21 cellular contexts compared by ENCODE assay signal in genomic region chr11:105070221-105070789, GRCh38. TPM values are rescaled to one million over a fixed set of nuclear protein-coding genes. Genes with fewer than 3 reads are reported as not detected.
DNase-seq lines count a peak whose midpoint lies in the region; ATAC-seq, FAIRE-seq and TF ChIP-seq lines count a peak whose summit lies in the region.
"Had no signal": no experiment of that assay in that cellular context is flagged by ENCODE, and none has a peak within 500 bp of the region (broad histone marks: within the 10 kb centered on the region; RNA-seq: fewer than 3 reads in every experiment).

No MANE protein-coding gene starts in this region.

- peaks cover 20% of the 10 kb centered on the region for H3K4me1 Mint-ChIP-seq in activated T-cell treated with anti-CD3 and anti-CD28 coated beads, Interleukin-2, amount 50 U/mL, for 24 hours (ENCODE audit: low read depth)
- peaks cover 36% of the 10 kb centered on the region for H3K4me1 Mint-ChIP-seq in activated CD4-positive, alpha-beta memory T cell treated with anti-CD3 and anti-CD28 coated beads for 36 hours (ENCODE audit: low read depth)
- H3K4me1 Mint-ChIP-seq: activated B cell treated with CpG ODN at 0.5 μM for 24 hours had no signal

- peak overlapping the region; percentile 73 for H3K27ac Mint-ChIP-seq in activated T-cell treated with anti-CD3 and anti-CD28 coated beads, Interleukin-2, amount 50 U/mL, for 24 hours
- H3K27ac Mint-ChIP-seq in activated CD4-positive, alpha-beta memory T cell treated with anti-CD3 and anti-CD28 coated beads for 36 hours = peak overlapping the region; percentile 50
- H3K27ac Mint-ChIP-seq: activated B cell treated with CpG ODN at 0.5 μM for 24 hours, HFFc6 had no signal

- H2AFZ ChIP-seq in DND-41 (ENCODE audit: low read depth, low read length) (no peak overlapping the region), keratinocyte (ENCODE audit: control insufficient read depth, low read length) (no peak overlapping the region)

- intact Hi-C loops in activated CD4-positive, alpha-beta memory T cell treated with anti-CD3 and anti-CD28 coated beads for 36 hours (cut with micrococcal nuclease) = loop anchor here (2.0 kb wide), 2 partner anchors 16 to 24 kb away; no protein-coding TSS in a partner anchor
- intact Hi-C loops in left lung (cut with DNase I) = no loop called here

- H3K36me3 ChIP-seq in DND-41 (ENCODE audit: insufficient read depth, low read length) (no peaks in the 10 kb centered on the region), keratinocyte (ENCODE audit: control insufficient read depth in 2 of 2, extremely low read depth in 1 of 2, insufficient read depth in 2 of 2, low read length in 2 of 2) (no peaks in the 10 kb centered on the region), left lung (no peaks in the 10 kb centered on the region), Peyer's patch (no peaks in the 10 kb centered on the region)
- H3K36me3 ChIP-seq: colonic mucosa, left ventricle myocardium inferior, vagina had no signal

- peak; percentile 74 for ATAC-seq in DND-41 (ENCODE audit: insufficient read depth, low read depth)
- ATAC-seq in left lung = no peak
- ATAC-seq in GM21786 (IDR thresholded peaks at IDR 0.05; ENCODE audit: unreplicated experiment) = no peak
- ATAC-seq: right cardiac atrium had no signal

- POLR2A ChIA-PET in activated CD4-positive, alpha-beta memory T cell treated with anti-CD3 and anti-CD28 coated beads for 36 hours (lab: Charles Lee) = no interaction called here

- TF ChIP-seq CTCF in DND-41 (IDR thresholded peaks at IDR 0.05; ENCODE audit: borderline replicate concordance, extremely low read depth, low read length, poor library complexity, severe bottlenecking) (no peak), keratinocyte (optimal IDR thresholded peaks at IDR 0.05 in 1 of 3, IDR thresholded peaks at IDR 0.05 in 1 of 3, conservative IDR thresholded peaks at IDR 0.05 in 1 of 3; ENCODE audit: extremely low read depth in 1 of 3, insufficient read depth in 2 of 3, low read length in 3 of 3) (no peak), left lung (IDR thresholded peaks at IDR 0.05) (no peak), Peyer's patch (IDR thresholded peaks at IDR 0.05) (no peak)

- peaks cover 9% of the 10 kb centered on the region for H3K4me1 ChIP-seq in DND-41 (ENCODE audit: insufficient read depth, low read length)
- peaks cover 11% of the 10 kb centered on the region for H3K4me1 ChIP-seq in keratinocyte (ENCODE audit: control insufficient read depth, extremely low read depth, insufficient read depth, low read length)
- H3K4me1 ChIP-seq in left lung = peaks cover 0 to 6% of the 10 kb centered on the region in 2 donors
- no peaks in the 10 kb centered on the region for H3K4me1 ChIP-seq in Peyer's patch
- H3K4me1 ChIP-seq: colonic mucosa, left ventricle myocardium inferior, vagina had no signal

- dilution Hi-C loops in keratinocyte (cut with MboI; ENCODE audit: extremely low pct_ligation_motif_present, low sequenced_read_pairs) = no loop called here

- H3K27me3 ChIP-seq in DND-41 (ENCODE audit: insufficient read depth, low read length, poor library complexity) (no peaks in the 10 kb centered on the region), keratinocyte (ENCODE audit: control insufficient read depth, extremely low read depth, insufficient read depth, low read length) (no peaks in the 10 kb centered on the region), left lung (no peaks in the 10 kb centered on the region), Peyer's patch (no peaks in the 10 kb centered on the region)
- H3K27me3 ChIP-seq: colonic mucosa, vagina had no signal

- H3K79me2 ChIP-seq in DND-41 (ENCODE audit: insufficient read depth, low read length) = no peaks in the 10 kb centered on the region
- H3K79me2 ChIP-seq in keratinocyte (ENCODE audit: control insufficient read depth, insufficient read depth, low read length) = no peaks in the 10 kb centered on the region

- H3K9ac ChIP-seq in DND-41 (ENCODE audit: low read depth, low read length) (no peak overlapping the region), keratinocyte (ENCODE audit: control insufficient read depth, extremely low read depth, insufficient read depth, low read length) (no peak overlapping the region)

- H3K4me2 ChIP-seq in DND-41 (ENCODE audit: insufficient read depth, low read length) = no peak overlapping the region
- peak overlapping the region; percentile 83 for H3K4me2 ChIP-seq in keratinocyte (ENCODE audit: control insufficient read depth, extremely low read depth, insufficient read depth, low read depth, low read length)

- no peaks in the 10 kb centered on the region for H3K27me3 Mint-ChIP-seq in activated T-cell treated with anti-CD3 and anti-CD28 coated beads, Interleukin-2, amount 50 U/mL, for 24 hours
- H3K27me3 Mint-ChIP-seq in activated CD4-positive, alpha-beta memory T cell treated with anti-CD3 and anti-CD28 coated beads for 36 hours = no peaks in the 10 kb centered on the region
- H3K27me3 Mint-ChIP-seq: activated B cell treated with CpG ODN at 0.5 μM for 24 hours had no signal

- CTCF ChIA-PET in activated CD4-positive, alpha-beta memory T cell treated with anti-CD3 and anti-CD28 coated beads for 36 hours (lab: Charles Lee) = no interaction called here

- no peak for TF ChIP-seq POLR2A in Peyer's patch (IDR thresholded peaks at IDR 0.05)

- H3K36me3 Mint-ChIP-seq in activated T-cell treated with anti-CD3 and anti-CD28 coated beads, Interleukin-2, amount 50 U/mL, for 24 hours (ENCODE audit: low read depth) = no peaks in the 10 kb centered on the region
- no peaks in the 10 kb centered on the region for H3K36me3 Mint-ChIP-seq in activated CD4-positive, alpha-beta memory T cell treated with anti-CD3 and anti-CD28 coated beads for 36 hours

- peak overlapping the region; percentile 56 for H3K4me3 Mint-ChIP-seq in activated T-cell treated with anti-CD3 and anti-CD28 coated beads, Interleukin-2, amount 50 U/mL, for 24 hours
- peak overlapping the region; percentile 67 for H3K4me3 Mint-ChIP-seq in activated CD4-positive, alpha-beta memory T cell treated with anti-CD3 and anti-CD28 coated beads for 36 hours
- H3K4me3 Mint-ChIP-seq: activated B cell treated with CpG ODN at 0.5 μM for 24 hours, HFFc6 had no signal

- no peaks in the 10 kb centered on the region for H3K9me1 ChIP-seq in keratinocyte (ENCODE audit: control insufficient read depth, extremely low read depth, insufficient read depth, low read length)

- H4K20me1 ChIP-seq in DND-41 (ENCODE audit: insufficient read depth, low read length) (no peaks in the 10 kb centered on the region), keratinocyte (ENCODE audit: control insufficient read depth, extremely low read depth, insufficient read depth, low read length) (no peaks in the 10 kb centered on the region)

- H3K4me3 ChIP-seq in DND-41 (ENCODE audit: low read depth in 1 of 2, low read length in 2 of 2) = no peak overlapping the region
- peak overlapping the region in 2 of 3 experiments; percentile 1 to 51 for H3K4me3 ChIP-seq in keratinocyte (ENCODE audit: control insufficient read depth in 2 of 3, extremely low read depth in 1 of 3, insufficient read depth in 2 of 3, low read depth in 1 of 3, low read length in 3 of 3)
- H3K4me3 ChIP-seq in left lung = no peak overlapping the region
- H3K4me3 ChIP-seq in Peyer's patch = no peak overlapping the region
- H3K4me3 ChIP-seq: colonic mucosa, left ventricle myocardium inferior had no signal

- FAIRE-seq in keratinocyte (lab: Jason Lieb, UNC) = peak; percentile 85

- H3K9me3 Mint-ChIP-seq in activated T-cell treated with anti-CD3 and anti-CD28 coated beads, Interleukin-2, amount 50 U/mL, for 24 hours = no peaks in the 10 kb centered on the region
- no peaks in the 10 kb centered on the region for H3K9me3 Mint-ChIP-seq in activated CD4-positive, alpha-beta memory T cell treated with anti-CD3 and anti-CD28 coated beads for 36 hours
- H3K9me3 Mint-ChIP-seq: activated B cell treated with CpG ODN at 0.5 μM for 24 hours, HFFc6 had no signal

- no peak overlapping the region for H3K27ac ChIP-seq in DND-41 (ENCODE audit: low read length)
- no peak overlapping the region for H3K27ac ChIP-seq in keratinocyte (ENCODE audit: control insufficient read depth, insufficient read depth, low read length)
- no peak overlapping the region for H3K27ac ChIP-seq in left lung
- H3K27ac ChIP-seq in Peyer's patch = no peak overlapping the region
- H3K27ac ChIP-seq: colonic mucosa, left ventricle myocardium inferior, vagina had no signal

- H3K9me3 ChIP-seq in DND-41 (ENCODE audit: insufficient read depth, low read length, severe bottlenecking) (no peaks in the 10 kb centered on the region), keratinocyte (ENCODE audit: control insufficient read depth, low read depth, low read length) (no peaks in the 10 kb centered on the region), left lung (no peaks in the 10 kb centered on the region), Peyer's patch (no peaks in the 10 kb centered on the region)
- H3K9me3 ChIP-seq: colonic mucosa, left ventricle myocardium inferior, vagina had no signal

- DNase-seq in activated T-cell treated with anti-CD3 and anti-CD28 coated beads, Interleukin-2, amount 50 U/mL, for 24 hours = no peak
- no peak for DNase-seq in activated T-cell treated with anti-CD3 and anti-CD28 coated beads, Interleukin-2, amount 50 U/mL, for 1 hour
- DNase-seq in DND-41 (no peak), keratinocyte (ENCODE audit: low read depth, low spot score) (no peak), left lung (no peak), Peyer's patch (no peak)
- peak; percentile 12 for DNase-seq in activated CD4-positive, alpha-beta memory T cell treated with anti-CD3 and anti-CD28 coated beads for 36 hours
- DNase-seq: activated B cell treated with CpG ODN at 0.5 μM for 24 hours, colonic mucosa, COR-L47, HFFc6, left ventricle myocardium inferior, NCI-H1105, NCI-H82, right cardiac atrium, RPMI8226, SW 1271 had no signal

RNA-seq across cellular contexts. Expression of gene CARD16, which starts 25.2 kb away (rescaled TPM):
- total RNA-seq in activated CD4-positive, alpha-beta memory T cell treated with anti-CD3 and anti-CD28 coated beads for 36 hours = 10 to 100 TPM in 1 of 2 experiments, 1 to 10 TPM in 1; 8.6 to 10.5 TPM
- 11.9 to 16.6 TPM (median 13.4 TPM) in 3 replicates for polyA plus RNA-seq in keratinocyte
- polyA plus RNA-seq in keratinocyte (2011; ENCODE audit: low read depth) = 0.86 TPM
- 16.0 and 23.4 TPM in 2 replicates for polyA plus RNA-seq in keratinocyte (2011; cell fraction: cytosol; rRNA removed)
- polyA plus RNA-seq in keratinocyte (2011; cell fraction: nucleus; rRNA removed) = 5.0 and 7.2 TPM in 2 replicates
- polyA plus RNA-seq in keratinocyte (2012; ENCODE audit: low replicate concordance) = 3.2 and 14.3 TPM in 2 replicates
- 2.1 to 5.2 TPM in 2 of 3 replicates, not detected in the other for polyA minus RNA-seq in keratinocyte
- 3.5 TPM for polyA minus RNA-seq in keratinocyte (2011; cell fraction: cytosol; rRNA and poly(A)+ RNA removed)
- polyA minus RNA-seq in keratinocyte (2011; cell fraction: nucleus; rRNA and poly(A)+ RNA removed) = 0.84 and 1.9 TPM in 2 replicates
- total RNA-seq in left lung (10 to 100 TPM; 55.9 to 56.3 TPM), Peyer's patch (10 to 100 TPM in 3 of 4 donors, 1 to 10 TPM in 1; 9.2 to 43.3 (median 24.7) TPM)
- total RNA-seq: G401, HT-29 had no signal

RNA-seq across cellular contexts. Expression of gene CASP1, which starts 35.4 kb away (rescaled TPM):
- total RNA-seq in activated CD4-positive, alpha-beta memory T cell treated with anti-CD3 and anti-CD28 coated beads for 36 hours = 10 to 100 TPM; 28.5 to 37.1 TPM
- polyA plus RNA-seq in keratinocyte = 30.7 to 69.1 TPM (median 56.0 TPM) in 3 replicates
- 122 TPM for polyA plus RNA-seq in keratinocyte (2011; ENCODE audit: low read depth)
- polyA plus RNA-seq in keratinocyte (2011; cell fraction: cytosol; rRNA removed) = 43.6 and 54.5 TPM in 2 replicates
- 43.5 and 50.7 TPM in 2 replicates for polyA plus RNA-seq in keratinocyte (2011; cell fraction: nucleus; rRNA removed)
- 68.6 and 117 TPM in 2 replicates for polyA plus RNA-seq in keratinocyte (2012; ENCODE audit: low replicate concordance)
- 1.2 to 38.5 TPM (median 23.0 TPM) in 3 replicates for polyA minus RNA-seq in keratinocyte
- 27.4 TPM for polyA minus RNA-seq in keratinocyte (2011; cell fraction: cytosol; rRNA and poly(A)+ RNA removed)
- 13.1 and 18.5 TPM in 2 replicates for polyA minus RNA-seq in keratinocyte (2011; cell fraction: nucleus; rRNA and poly(A)+ RNA removed)
- total RNA-seq in left lung (10 to 100 TPM; 56.8 to 84.0 TPM), Peyer's patch (100 to 1,000 TPM in 1 of 4 donors, 10 to 100 TPM in 3; 42.0 to 146 (median 93.6) TPM)
- total RNA-seq: G401, HT-29 had no signal

RNA-seq across cellular contexts. Expression of gene CASP5, which starts 47.3 kb away (rescaled TPM):
- total RNA-seq in activated CD4-positive, alpha-beta memory T cell treated with anti-CD3 and anti-CD28 coated beads for 36 hours = not detected
- polyA plus RNA-seq in keratinocyte = 0.15 TPM in 1 of 3 replicates, not detected in the others
- polyA plus RNA-seq in keratinocyte (2011; ENCODE audit: low read depth) = not detected
- not detected in 2 replicates for polyA plus RNA-seq in keratinocyte (2011; cell fraction: cytosol; rRNA removed)
- polyA plus RNA-seq in keratinocyte (2011; cell fraction: nucleus; rRNA removed) = 0.51 and 0.87 TPM in 2 replicates
- polyA plus RNA-seq in keratinocyte (2012; ENCODE audit: low replicate concordance) = 0.39 TPM in 1 of 2 replicates, not detected in the other
- polyA minus RNA-seq in keratinocyte = not detected in 3 replicates
- not detected for polyA minus RNA-seq in keratinocyte (2011; cell fraction: cytosol; rRNA and poly(A)+ RNA removed)
- not detected in 2 replicates for polyA minus RNA-seq in keratinocyte (2011; cell fraction: nucleus; rRNA and poly(A)+ RNA removed)
- total RNA-seq in left lung (1 to 10 TPM in 1 of 2 donors, under 1 TPM in 1; 0.50 to 3.3 TPM), Peyer's patch (10 to 100 TPM; 10.5 to 27.5 (median 16.9) TPM)
- total RNA-seq: activated B cell treated with CpG ODN at 0.5 μM for 24 hours, G401, HFFc6, HT-29, left ventricle myocardium inferior, vagina had no signal
- polyA plus RNA-seq: right cardiac atrium had no signal

Comparison
In these comparisons a context has a peak if more than half of its experiments do, and no peak if none do; other contexts are left out.
1. H3K4me3 ChIP-seq: peak in keratinocyte (2 of 3); none in DND-41 (0 of 2), left lung (0 of 2) and Peyer's patch (0 of 4).